Comparison of ENCODE assay signal across 22 cellular contexts in the genomic region with DNA sequence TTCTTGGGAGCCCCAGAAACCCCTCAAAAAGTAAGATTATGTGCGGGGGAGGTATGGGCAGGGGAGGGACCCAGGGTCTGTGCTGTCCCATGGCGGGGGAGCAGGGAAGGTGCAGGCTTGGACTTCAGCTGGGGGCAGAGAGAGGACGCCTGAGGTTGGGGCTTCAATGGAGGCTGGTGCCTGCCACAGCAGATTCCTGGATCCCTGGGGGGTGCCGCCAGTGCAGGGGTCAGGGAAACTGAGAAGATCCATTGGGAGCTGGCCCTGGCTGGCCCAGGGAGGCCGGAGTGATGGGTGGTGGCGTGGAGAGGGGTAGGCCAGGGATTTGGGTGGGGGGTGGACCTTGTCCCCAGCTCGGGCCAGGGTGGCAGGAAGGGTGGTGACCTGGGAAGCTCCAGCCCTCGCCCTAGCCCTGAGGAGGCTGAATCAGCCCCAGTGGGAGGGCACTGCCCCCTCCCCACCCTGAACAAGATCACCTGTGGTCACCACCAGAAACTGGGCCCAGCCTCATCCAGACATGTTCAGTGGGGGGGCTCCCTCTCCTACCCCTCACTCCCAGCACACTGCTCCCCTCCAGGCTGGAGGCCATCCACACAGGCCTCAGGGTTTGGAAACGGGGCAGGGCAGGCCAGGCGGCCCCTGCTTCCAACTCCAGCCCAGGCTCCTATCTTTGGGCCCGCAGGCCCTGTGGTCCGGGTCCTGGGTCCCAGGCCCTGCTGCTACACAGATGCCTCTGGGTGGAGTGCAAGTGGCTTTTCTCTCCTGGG. TPM values are rescaled to one million over a fixed set of nuclear protein-coding genes. Genes with fewer than 3 reads are reported as not detected.
DNase-seq lines count a peak whose midpoint lies in the region; ATAC-seq, FAIRE-seq and TF ChIP-seq lines count a peak whose summit lies in the region.
"Had no signal": no experiment of that assay in that cellular context is flagged by ENCODE, and none has a peak within 500 bp of the region (broad histone marks: within the 10 kb centered on the region; RNA-seq: fewer than 3 reads in every experiment).

No MANE protein-coding gene starts in this region.

- intact Hi-C loops in K562 (cut with micrococcal nuclease) (no loop called here), upper lobe of right lung (cut with DNase I) (no loop called here)
- intact Hi-C loops in CD4-positive, alpha-beta T cell (cut with DNase I, micrococcal nuclease) = no loop called here

- TF ChIP-seq RAD21 in K562 (CRISPR knock-in tag; conservative IDR thresholded peaks at IDR 0.05 in 1 of 2, IDR thresholded peaks at IDR 0.05 in 1 of 2) = no peak

- TF ChIP-seq POLR2A in K562 (conservative IDR thresholded peaks at IDR 0.05) = no peak

- H3K9ac ChIP-seq in BLaER1 = peak overlapping the region; percentile 19; the same call in 1 of the 2 replicates
- H3K9ac ChIP-seq in K562 (ENCODE audit: insufficient read depth in 1 of 2, low read depth in 2 of 2, low read length in 2 of 2) = no peak overlapping the region

- H3K9me3 ChIP-seq in BLaER1 = no peaks in the 10 kb centered on the region
- no peaks in the 10 kb centered on the region for H3K9me3 ChIP-seq in K562 (replicated peaks; ENCODE audit: control insufficient read depth, insufficient read depth, low read depth, low read length)
- H3K9me3 ChIP-seq in osteoblast (ENCODE audit: low read depth, low read length) = no peaks in the 10 kb centered on the region
- H3K9me3 ChIP-seq in CD4-positive, alpha-beta T cell (ENCODE audit: control insufficient read depth, low read length) = no peaks in the 10 kb centered on the region
- H3K9me3 ChIP-seq in upper lobe of right lung = no peaks in the 10 kb centered on the region
- H3K9me3 ChIP-seq: HAP-1 had no signal

- no peaks in the 10 kb centered on the region for H3K36me3 Mint-ChIP-seq in CD4-positive, alpha-beta T cell (ENCODE audit: low read depth)
- H3K36me3 Mint-ChIP-seq: CD8-positive, alpha-beta T cell had no signal

- WGBS in K562 (ENCODE audit: insufficient coverage, low coverage, missing lambda C conversion rate) = 28% methylated on average over 11 of the region's 12 CpGs

- no peak for FAIRE-seq in K562 (lab: Jason Lieb, UNC)
- FAIRE-seq: D721Med, G401.6, GM12891 had no signal

- no peak for TF ChIP-seq CTCF in K562 (IDR thresholded peaks at IDR 0.05 in 2 of 3, conservative IDR thresholded peaks at IDR 0.05 in 1 of 3; ENCODE audit: insufficient read depth in 2 of 3, low read depth in 1 of 3, low read length in 3 of 3)
- TF ChIP-seq CTCF in osteoblast (IDR thresholded peaks at IDR 0.05; ENCODE audit: extremely low read depth, low read depth, low read length) = no peak
- no peak for TF ChIP-seq CTCF in CD4-positive, alpha-beta T cell (IDR thresholded peaks at IDR 0.05)
- no peak for TF ChIP-seq CTCF in upper lobe of right lung (IDR thresholded peaks at IDR 0.05)

- TF ChIP-seq EP300 in K562 (IDR thresholded peaks at IDR 0.05; ENCODE audit: low read length) = no peak

- no TSS peak for BruUV-seq in K562 (replicated peaks; lab: Mats Ljungman, UMichigan)

- H3K27ac ChIP-seq in BLaER1 (peak overlapping the region; percentile 13; the same call in 1 of the 2 replicates), K562 (ENCODE audit: extremely low read depth, low read depth, low read length) (no peak overlapping the region), osteoblast (ENCODE audit: low read depth, low read length) (no peak overlapping the region), upper lobe of right lung (no peak overlapping the region)
- no peak overlapping the region for H3K27ac ChIP-seq in CD4-positive, alpha-beta T cell (ENCODE audit: low read depth, low read length)
- H3K27ac ChIP-seq: C4-2B, HL-60 had no signal

- H3K36me3 ChIP-seq in BLaER1 (no peaks in the 10 kb centered on the region), H7 (replicated peaks; ENCODE audit: control insufficient read depth, insufficient read depth, low read length) (no peaks in the 10 kb centered on the region), K562 (ENCODE audit: control insufficient read depth, insufficient read depth, low read length) (no peaks in the 10 kb centered on the region), osteoblast (ENCODE audit: insufficient read depth, low read length) (no peaks in the 10 kb centered on the region), upper lobe of right lung (no peaks in the 10 kb centered on the region)
- H3K36me3 ChIP-seq: HAP-1 had no signal

- H4K20me1 ChIP-seq in BLaER1 (no peaks in the 10 kb centered on the region), K562 (replicated peaks; ENCODE audit: control insufficient read depth, insufficient read depth, low read length) (peaks cover 18% of the 10 kb centered on the region), osteoblast (ENCODE audit: insufficient read depth, low read length) (no peaks in the 10 kb centered on the region)

- H3K9me1 ChIP-seq in K562 (ENCODE audit: control insufficient read depth, insufficient read depth, low read length) = no peaks in the 10 kb centered on the region

- peaks cover 7% of the 10 kb centered on the region for H3K27me3 ChIP-seq in BLaER1
- no peaks in the 10 kb centered on the region; the same call in none of the 2 replicates for H3K27me3 ChIP-seq in H7 (ENCODE audit: control insufficient read depth, insufficient read depth, low read length)
- H3K27me3 ChIP-seq in K562 (ENCODE audit: control insufficient read depth in 2 of 2, insufficient read depth in 2 of 2, low read length in 2 of 2) = peaks cover 6 to 26% of the 10 kb centered on the region in 2 experiments; a peak in 4 of 5 replicates
- H3K27me3 ChIP-seq in osteoblast (ENCODE audit: insufficient read depth, low read length) = peaks cover 17% of the 10 kb centered on the region
- no peaks in the 10 kb centered on the region for H3K27me3 ChIP-seq in CD4-positive, alpha-beta T cell (ENCODE audit: control insufficient read depth, insufficient read depth, low read length)
- H3K27me3 ChIP-seq in upper lobe of right lung = peaks cover 29% of the 10 kb centered on the region

- in situ Hi-C loops in K562 (cut with MboI) = no loop called here

- no peak overlapping the region for H3K27ac Mint-ChIP-seq in CD4-positive, alpha-beta T cell
- H3K27ac Mint-ChIP-seq: CD8-positive, alpha-beta T cell; HFFc6 had no signal

- POLR2A ChIA-PET in K562 (lab: Yijun Ruan, JAX) = interaction anchor here (1.4 kb wide), 1 partner anchor 26 kb away, joined by 3 read pairs; no protein-coding TSS in a partner anchor
- POLR2A ChIA-PET in CD4-positive, alpha-beta T cell (lab: Charles Lee) = interaction anchor here (1.7 kb wide), 1 partner anchor 19 kb away, joined by 4 read pairs; a partner anchor contains a TSS

- H3K9me3 Mint-ChIP-seq in CD4-positive, alpha-beta T cell = no peaks in the 10 kb centered on the region
- H3K9me3 Mint-ChIP-seq: CD8-positive, alpha-beta T cell; HFFc6 had no signal

- H3K27me3 Mint-ChIP-seq in CD4-positive, alpha-beta T cell = peaks cover 18% of the 10 kb centered on the region

- DNase-seq in H7 = peak; percentile 58
- DNase-seq in K562 (ENCODE audit: extremely low read depth in 1 of 4, low spot score in 3 of 4) = no peak
- peak; percentile 84 for DNase-seq in osteoblast (ENCODE audit: insufficient read length, low spot score, missing footprints)
- DNase-seq in CD4-positive, alpha-beta T cell = no peak
- DNase-seq in upper lobe of right lung = no peak
- no peak for DNase-seq in stimulated activated CD4-positive, alpha-beta T cell treated with anti-CD3 and anti-CD28 coated beads, Interleukin-2, amount 100 ng/mL, for 24 hours
- DNase-seq: ACHN; CD8-positive, alpha-beta T cell; COR-L47; DMS153; DMS79 treated with DMSO at 0.1 percent for 48 hours; EL; GOT3; HFFc6 had no signal

- H3K4me3 Mint-ChIP-seq in CD4-positive, alpha-beta T cell = no peak overlapping the region
- H3K4me3 Mint-ChIP-seq: CD8-positive, alpha-beta T cell; HFFc6 had no signal

- H2AFZ ChIP-seq in K562 (ENCODE audit: low read depth, low read length) = no peak overlapping the region
- H2AFZ ChIP-seq in osteoblast (ENCODE audit: low read length) = no peak overlapping the region

- H3K4me1 ChIP-seq in BLaER1 (peaks cover 31% of the 10 kb centered on the region), K562 (replicated peaks in 1 of 2; ENCODE audit: control insufficient read depth in 2 of 2, insufficient read depth in 2 of 2, low read length in 2 of 2) (peaks cover 3 to 70% of the 10 kb centered on the region in 2 experiments; a peak in 4 of 5 replicates), osteoblast (ENCODE audit: insufficient read depth, low read length) (peaks cover 4% of the 10 kb centered on the region), upper lobe of right lung (peaks cover 5% of the 10 kb centered on the region)

- H3K79me2 ChIP-seq in K562 (ENCODE audit: control insufficient read depth, insufficient read depth, low read length) (no peaks in the 10 kb centered on the region), osteoblast (ENCODE audit: insufficient read depth, low read length) (no peaks in the 10 kb centered on the region)

- CTCF ChIA-PET in K562 (lab: Yijun Ruan, JAX; ENCODE audit: low intra/inter-chr PET ratio) = no interaction called here
- CTCF ChIA-PET in CD4-positive, alpha-beta T cell (lab: Charles Lee) = no interaction called here

- H3K4me2 ChIP-seq in BLaER1 (peak overlapping the region; percentile 46), K562 (ENCODE audit: insufficient read depth, low read length) (no peak overlapping the region), osteoblast (ENCODE audit: insufficient read depth, low read length) (no peak overlapping the region)

- H3K4me3 ChIP-seq in BLaER1 (no peak overlapping the region), H7 (ENCODE audit: insufficient read depth, low read depth, low read length) (no peak overlapping the region), K562 (no peak overlapping the region), osteoblast (ENCODE audit: insufficient read depth, low read length) (no peak overlapping the region), upper lobe of right lung (no peak overlapping the region)
- H3K4me3 ChIP-seq: HAP-1 had no signal

- ATAC-seq in K562 = no peak
- no peak for ATAC-seq in CD4-positive, alpha-beta T cell (ENCODE audit: poor library complexity)
- no peak for ATAC-seq in upper lobe of right lung
- ATAC-seq: CD8-positive, alpha-beta T cell had no signal

- H3K4me1 Mint-ChIP-seq in CD4-positive, alpha-beta T cell (ENCODE audit: low read depth) = peaks cover 9% of the 10 kb centered on the region

RNA-seq across cellular contexts. Expression of a gene that starts 1.4 kb away (rescaled TPM):
- total RNA-seq in H7 (2014; rRNA removed; shearing (Covaris generic)) = 0.24 and 0.70 TPM in 2 replicates
- total RNA-seq in K562 (2011; cell fraction: chromatin; rRNA removed; ENCODE audit: low replicate concordance) = 0.30 TPM in 1 of 2 replicates, not detected in the other
- 0.17 and 0.79 TPM in 2 replicates for total RNA-seq in K562 (2011; cell fraction: nucleolus; rRNA removed)
- total RNA-seq in K562 (2011; cell fraction: nucleoplasm; rRNA removed) = 0.15 TPM in 2 replicates
- total RNA-seq in K562 (2014; rRNA removed) (0.09 TPM in 1 of 2 replicates, not detected in the other), K562 (2014; rRNA removed; fragmentation: Illumina TruSeq; extraction: Trizol) (not detected in 2 replicates), K562 (2015; rRNA removed; fragmentation: Illumina TruSeq; extraction: Trizol) (not detected in 2 replicates), K562 (2021) (0.04 TPM in 2 replicates), osteoblast (0.29 TPM in 1 of 2 replicates, not detected in the other), upper lobe of right lung (not detected)
- polyA plus RNA-seq in K562 (2011; rRNA removed) (0.01 TPM in 1 of 2 replicates, not detected in the other), K562 (2014; fragmentation: Illumina TruSeq; extraction: Trizol) (0.03 TPM in 1 of 2 replicates, not detected in the other), K562 (2014; fragmentation: Nextera tagmentation; extraction: Ambion mirVana) (not detected), K562 (2014; rRNA removed) (0.04 and 0.07 TPM in 2 replicates)
- polyA plus RNA-seq in K562 (2011; cell fraction: cytosol; rRNA removed) = 0.03 and 0.13 TPM in 2 replicates
- polyA plus RNA-seq in K562 (2011; cell fraction: nucleus; rRNA removed) = 0.11 and 0.20 TPM in 2 replicates
- polyA plus RNA-seq in K562 (2012) = 0.03 and 0.26 TPM in 2 replicates
- not detected in 2 replicates for polyA minus RNA-seq in K562 (2011; rRNA and poly(A)+ RNA removed)
- not detected in 2 replicates for polyA minus RNA-seq in K562 (2011; cell fraction: cytosol; rRNA and poly(A)+ RNA removed)
- 0.11 and 0.13 TPM in 2 replicates for polyA minus RNA-seq in K562 (2011; cell fraction: nucleus; rRNA and poly(A)+ RNA removed)
- under 1 TPM; 0.73 to 0.91 TPM for total RNA-seq in CD4-positive, alpha-beta T cell
- total RNA-seq: A172 had no signal

RNA-seq across cellular contexts. Expression of a gene that starts 18.6 kb away (rescaled TPM):
- total RNA-seq in H7 (2014; rRNA removed; shearing (Covaris generic)) = 39.3 and 47.4 TPM in 2 replicates
- 3.4 and 9.5 TPM in 2 replicates for total RNA-seq in K562 (2011; cell fraction: chromatin; rRNA removed; ENCODE audit: low replicate concordance)
- total RNA-seq in K562 (2011; cell fraction: nucleolus; rRNA removed) = 12.4 and 13.0 TPM in 2 replicates
- 5.6 and 7.4 TPM in 2 replicates for total RNA-seq in K562 (2011; cell fraction: nucleoplasm; rRNA removed)
- 16.6 and 18.8 TPM in 2 replicates for total RNA-seq in K562 (2014; rRNA removed)
- total RNA-seq in K562 (2014; rRNA removed; fragmentation: Illumina TruSeq; extraction: Trizol) = 1.5 and 2.7 TPM in 2 replicates
- 9.5 and 11.6 TPM in 2 replicates for total RNA-seq in K562 (2015; rRNA removed; fragmentation: Illumina TruSeq; extraction: Trizol)
- total RNA-seq in K562 (2021) = 17.8 and 20.2 TPM in 2 replicates
- polyA plus RNA-seq in K562 (2011; rRNA removed) = 22.4 and 35.8 TPM in 2 replicates
- 69.0 and 84.4 TPM in 2 replicates for polyA plus RNA-seq in K562 (2011; cell fraction: cytosol; rRNA removed)
- 28.2 and 34.8 TPM in 2 replicates for polyA plus RNA-seq in K562 (2011; cell fraction: nucleus; rRNA removed)
- polyA plus RNA-seq in K562 (2012) = 27.4 and 76.0 TPM in 2 replicates
- polyA plus RNA-seq in K562 (2014; fragmentation: Illumina TruSeq; extraction: Trizol) = 5.0 and 14.3 TPM in 2 replicates
- polyA plus RNA-seq in K562 (2014; fragmentation: Nextera tagmentation; extraction: Ambion mirVana) = 1 to 10 TPM in 1 of 2 experiments, under 1 TPM in 1; 0.82 to 7.7 TPM
- polyA plus RNA-seq in K562 (2014; rRNA removed) = 23.6 and 28.2 TPM in 2 replicates
- 2.7 and 4.5 TPM in 2 replicates for polyA minus RNA-seq in K562 (2011; rRNA and poly(A)+ RNA removed)
- polyA minus RNA-seq in K562 (2011; cell fraction: cytosol; rRNA and poly(A)+ RNA removed) = 5.6 and 15.6 TPM in 2 replicates
- polyA minus RNA-seq in K562 (2011; cell fraction: nucleus; rRNA and poly(A)+ RNA removed) = 4.2 and 5.3 TPM in 2 replicates
- 13.8 and 17.4 TPM in 2 replicates for total RNA-seq in osteoblast
- total RNA-seq in CD4-positive, alpha-beta T cell = 10 to 100 TPM; 32.0 to 38.8 TPM
- 16.9 TPM for total RNA-seq in upper lobe of right lung

RNA-seq across cellular contexts. Expression of a gene that starts 19.2 kb away (rescaled TPM):
- total RNA-seq in H7 (2014; rRNA removed; shearing (Covaris generic)) = 3.4 and 4.3 TPM in 2 replicates
- total RNA-seq in K562 (2011; cell fraction: chromatin; rRNA removed; ENCODE audit: low replicate concordance) = 10.9 and 22.2 TPM in 2 replicates
- 17.1 and 20.5 TPM in 2 replicates for total RNA-seq in K562 (2011; cell fraction: nucleolus; rRNA removed)
- 16.6 and 18.9 TPM in 2 replicates for total RNA-seq in K562 (2011; cell fraction: nucleoplasm; rRNA removed)
- total RNA-seq in K562 (2014; rRNA removed) (5.2 and 9.8 TPM in 2 replicates), K562 (2014; rRNA removed; fragmentation: Illumina TruSeq; extraction: Trizol) (3.3 and 3.9 TPM in 2 replicates), K562 (2015; rRNA removed; fragmentation: Illumina TruSeq; extraction: Trizol) (4.3 and 4.4 TPM in 2 replicates), K562 (2021) (17.1 and 20.2 TPM in 2 replicates), osteoblast (7.2 and 10.0 TPM in 2 replicates), upper lobe of right lung (17.8 TPM)
- polyA plus RNA-seq in K562 (2011; rRNA removed) (6.2 and 11.4 TPM in 2 replicates), K562 (2014; fragmentation: Illumina TruSeq; extraction: Trizol) (10.3 and 11.1 TPM in 2 replicates), K562 (2014; fragmentation: Nextera tagmentation; extraction: Ambion mirVana) (10 to 100 TPM; 12.4 to 16.1 TPM), K562 (2014; rRNA removed) (7.6 and 10.4 TPM in 2 replicates)
- polyA plus RNA-seq in K562 (2011; cell fraction: cytosol; rRNA removed) = 12.4 and 13.2 TPM in 2 replicates
- polyA plus RNA-seq in K562 (2011; cell fraction: nucleus; rRNA removed) = 9.9 and 10.0 TPM in 2 replicates
- 10.1 and 12.7 TPM in 2 replicates for polyA plus RNA-seq in K562 (2012)
- polyA minus RNA-seq in K562 (2011; rRNA and poly(A)+ RNA removed) = 6.1 and 9.3 TPM in 2 replicates
- 6.8 and 9.4 TPM in 2 replicates for polyA minus RNA-seq in K562 (2011; cell fraction: cytosol; rRNA and poly(A)+ RNA removed)
- 4.2 and 7.1 TPM in 2 replicates for polyA minus RNA-seq in K562 (2011; cell fraction: nucleus; rRNA and poly(A)+ RNA removed)
- 10 to 100 TPM; 14.7 to 18.8 TPM for total RNA-seq in CD4-positive, alpha-beta T cell

Comparison
In these comparisons a context has a peak if more than half of its experiments do, and no peak if none do; other contexts are left out.
1. DNase-seq: peak in H7 (single experiment) and osteoblast (single experiment); none in K562 (0 of 4), CD4-positive, alpha-beta T cell (0 of 10), upper lobe of right lung (single experiment) and stimulated activated CD4-positive, alpha-beta T cell treated with anti-CD3 and anti-CD28 coated beads, Interleukin-2, amount 100 ng/mL, for 24 hours (0 of 2).